ENCODE assay signal across 10 cellular contexts in the genomic region with DNA sequence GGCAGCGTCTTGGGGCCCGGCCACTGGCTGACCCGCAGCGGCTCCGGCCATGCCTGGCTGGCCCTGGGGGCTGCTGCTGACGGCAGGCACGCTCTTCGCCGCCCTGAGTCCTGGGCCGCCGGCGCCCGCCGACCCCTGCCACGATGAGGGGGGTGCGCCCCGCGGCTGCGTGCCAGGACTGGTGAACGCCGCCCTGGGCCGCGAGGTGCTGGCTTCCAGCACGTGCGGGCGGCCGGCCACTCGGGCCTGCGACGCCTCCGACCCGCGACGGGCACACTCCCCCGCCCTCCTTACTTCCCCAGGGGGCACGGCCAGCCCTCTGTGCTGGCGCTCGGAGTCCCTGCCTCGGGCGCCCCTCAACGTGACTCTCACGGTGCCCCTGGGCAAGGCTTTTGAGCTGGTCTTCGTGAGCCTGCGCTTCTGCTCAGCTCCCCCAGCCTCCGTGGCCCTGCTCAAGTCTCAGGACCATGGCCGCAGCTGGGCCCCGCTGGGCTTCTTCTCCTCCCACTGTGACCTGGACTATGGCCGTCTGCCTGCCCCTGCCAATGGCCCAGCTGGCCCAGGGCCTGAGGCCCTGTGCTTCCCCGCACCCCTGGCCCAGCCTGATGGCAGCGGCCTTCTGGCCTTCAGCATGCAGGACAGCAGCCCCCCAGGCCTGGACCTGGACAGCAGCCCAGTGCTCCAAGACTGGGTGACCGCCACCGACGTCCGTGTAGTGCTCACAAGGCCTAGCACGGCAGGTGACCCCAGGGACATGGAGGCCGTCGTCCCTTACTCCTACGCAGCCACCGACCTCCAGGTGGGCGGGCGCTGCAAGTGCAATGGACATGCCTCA. TPM values are rescaled to one million over a fixed set of nuclear protein-coding genes. Genes with fewer than 3 reads are reported as not detected.
DNase-seq lines count a peak whose midpoint lies in the region; ATAC-seq, FAIRE-seq and TF ChIP-seq lines count a peak whose summit lies in the region.
"Had no signal": no experiment of that assay in that cellular context is flagged by ENCODE, and none has a peak within 500 bp of the region (broad histone marks: within the 10 kb centered on the region; RNA-seq: fewer than 3 reads in every experiment).

No MANE protein-coding gene starts in this region.

- H3K36me3 Mint-ChIP-seq in T-helper 17 cell (ENCODE audit: low read depth), result no peaks in the 10 kb centered on the region
- no peaks in the 10 kb centered on the region for H3K36me3 Mint-ChIP-seq in stimulated activated effector memory CD8-positive, alpha-beta T cell treated with anti-CD3 and anti-CD28 coated beads, Interleukin-12 subunit alpha, Interleukin-12 subunit beta, amount 100 ng/mL, for 72 hours

- H3K9me3 Mint-ChIP-seq in stimulated activated effector memory CD8-positive, alpha-beta T cell treated with anti-CD3 and anti-CD28 coated beads, Interleukin-12 subunit alpha, Interleukin-12 subunit beta, amount 100 ng/mL, for 72 hours, result no peaks in the 10 kb centered on the region

- peaks cover 16% of the 10 kb centered on the region for H3K4me1 Mint-ChIP-seq in T-helper 17 cell
- H3K4me1 Mint-ChIP-seq in stimulated activated effector memory CD8-positive, alpha-beta T cell treated with anti-CD3 and anti-CD28 coated beads, Interleukin-12 subunit alpha, Interleukin-12 subunit beta, amount 100 ng/mL, for 72 hours, result peaks cover 36% of the 10 kb centered on the region

- H3K27me3 ChIP-seq in iPS-15b (ENCODE audit: control insufficient read depth, insufficient read depth, low read length), result peaks cover 16% of the 10 kb centered on the region

- peaks cover 19% of the 10 kb centered on the region for H3K27me3 Mint-ChIP-seq in T-helper 17 cell

- no peak for TF ChIP-seq CTCF in omental fat pad (IDR thresholded peaks at IDR 0.05)

- peak; percentile 62 for DNase-seq in NCI-H82 (lab: John Stamatoyannopoulos, UW)
- no peak for DNase-seq in NCI-H82 treated with DMSO at 0.1 percent for 48 hours (lab: John Stamatoyannopoulos, UW; ENCODE audit: unreplicated experiment)
- DNase-seq in T-helper 17 cell, result no peak
- DNase-seq in stimulated activated effector memory CD8-positive, alpha-beta T cell treated with anti-CD3 and anti-CD28 coated beads, Interleukin-12 subunit alpha, Interleukin-12 subunit beta, amount 100 ng/mL, for 72 hours (ENCODE audit: low spot score in 2 of 2), result no peak
- no peak for DNase-seq in urothelium cell line (ENCODE audit: low spot score)
- no peak for DNase-seq in omental fat pad (ENCODE audit: low spot score)
- DNase-seq in EL, result no peak

- H3K4me3 Mint-ChIP-seq in T-helper 17 cell, result peak overlapping the region; percentile 70
- H3K4me3 Mint-ChIP-seq in stimulated activated effector memory CD8-positive, alpha-beta T cell treated with anti-CD3 and anti-CD28 coated beads, Interleukin-12 subunit alpha, Interleukin-12 subunit beta, amount 100 ng/mL, for 72 hours, result peak overlapping the region; percentile 71

- H3K9ac ChIP-seq in iPS-15b (ENCODE audit: low read depth, low read length), result no peak overlapping the region

- no peaks in the 10 kb centered on the region for H3K36me3 ChIP-seq in iPS-15b (ENCODE audit: control insufficient read depth, insufficient read depth, low read length)

- FAIRE-seq in urothelium cell line (lab: Jason Lieb, UNC), result no peak

- no peak overlapping the region for H3K27ac Mint-ChIP-seq in T-helper 17 cell
- H3K27ac Mint-ChIP-seq in stimulated activated effector memory CD8-positive, alpha-beta T cell treated with anti-CD3 and anti-CD28 coated beads, Interleukin-12 subunit alpha, Interleukin-12 subunit beta, amount 100 ng/mL, for 72 hours, result no peak overlapping the region

- H3K9me3 ChIP-seq in T-helper 17 cell (ENCODE audit: control insufficient read depth, low read length, poor library complexity, severe bottlenecking), result no peaks in the 10 kb centered on the region
- no peaks in the 10 kb centered on the region for H3K9me3 ChIP-seq in iPS-15b (ENCODE audit: control insufficient read depth, insufficient read depth, low read length)

- H3K4me3 ChIP-seq in iPS-15b (ENCODE audit: low read depth, low read length), result peak overlapping the region; percentile 18

- ATAC-seq in T-helper 17 cell (no peak), omental fat pad (ENCODE audit: low FRiP score) (no peak)
- no peak for ATAC-seq in stimulated activated effector memory CD8-positive, alpha-beta T cell treated with anti-CD3 and anti-CD28 coated beads, Interleukin-12 subunit alpha, Interleukin-12 subunit beta, amount 100 ng/mL, for 72 hours

- H3K4me1 ChIP-seq in iPS-15b (ENCODE audit: control insufficient read depth, insufficient read depth, low read length), result peaks cover 13% of the 10 kb centered on the region

RNA-seq across cellular contexts. Expression of gene NTN3, which starts 0.8 kb away (rescaled TPM):
- not detected for total RNA-seq in T-helper 17 cell
- total RNA-seq in omental fat pad, result under 1 TPM in 2 of 4 donors, not detected in 2; 0.28 to 0.44 TPM
- total RNA-seq: mononuclear cell, ureter had no signal

RNA-seq across cellular contexts. Expression of gene TBC1D24, which starts 3.1 kb away (rescaled TPM):
- total RNA-seq in T-helper 17 cell (1 to 10 TPM; 4.4 to 8.4 TPM), omental fat pad (10 to 100 TPM; 10.4 to 19.4 (median 13.0) TPM)

RNA-seq across cellular contexts. Expression of gene TEDC2, which starts 12.0 kb away (rescaled TPM):
- under 1 TPM; 0.70 to 0.85 TPM for total RNA-seq in T-helper 17 cell
- total RNA-seq in omental fat pad, result 1 to 10 TPM in 1 of 4 donors, under 1 TPM in 1, not detected in 2; 0.50 to 1.1 TPM
- total RNA-seq: mononuclear cell had no signal

RNA-seq across cellular contexts. Expression of gene ATP6V0C, which starts 41.9 kb away (rescaled TPM):
- total RNA-seq in T-helper 17 cell (100 to 1,000 TPM; 188 to 189 TPM), omental fat pad (100 to 1,000 TPM in 1 of 4 donors, 10 to 100 TPM in 3; 43.5 to 113 (median 67.9) TPM)

RNA-seq across cellular contexts. Expression of gene CCNF, which starts 42.6 kb away (rescaled TPM):
- 1 to 10 TPM; 2.9 to 3.3 TPM for total RNA-seq in T-helper 17 cell
- total RNA-seq in omental fat pad, result 1 to 10 TPM; 1.3 to 2.9 (median 2.5) TPM
